ENCODE assay signal across 8 cellular contexts in genomic region chr11:126303623-126304456, GRCh38. TPM values are rescaled to one million over a fixed set of nuclear protein-coding genes. Genes with fewer than 3 reads are reported as not detected.
DNase-seq lines count a peak whose midpoint lies in the region; TF ChIP-seq lines count a peak whose summit lies in the region.

TSS of gene DCPS (plus strand) at chr11:126304060. CDS start at chr11:126304081, 21 bp downstream.

- no peaks in the 10 kb centered on the region for H3K9me3 ChIP-seq in ES-I3 (ENCODE audit: control insufficient read depth, insufficient read depth, low read length)
- no peaks in the 10 kb centered on the region for H3K9me3 ChIP-seq in neural cell (ENCODE audit: low read length)
- H3K9me3 ChIP-seq in stomach = no peaks in the 10 kb centered on the region

- TF ChIP-seq EP300 in neural cell (conservative IDR thresholded peaks at IDR 0.05; ENCODE audit: poor library complexity, severe bottlenecking) (peak; percentile 18), stomach (IDR thresholded peaks at IDR 0.05) (no peak)

- no peaks in the 10 kb centered on the region for H3K27me3 ChIP-seq in H7 (ENCODE audit: control insufficient read depth, insufficient read depth, low read length)
- no peaks in the 10 kb centered on the region for H3K27me3 ChIP-seq in neural cell (ENCODE audit: insufficient read depth, low read depth, low read length)
- no peaks in the 10 kb centered on the region for H3K27me3 ChIP-seq in stomach

- H2AFZ ChIP-seq in neural cell (ENCODE audit: low read depth, low read length) = peak within 1 kb of the TSS; percentile 95

- DNase-seq in H7 = peak; percentile 99
- DNase-seq in M059J (ENCODE audit: low read depth) = peak; percentile 88
- DNase-seq in SHP77 treated with DMSO at 0.1 percent for 48 hours (lab: John Stamatoyannopoulos, UW) = peak; percentile 91
- DNase-seq in activated gamma-delta T cell (lab: John Stamatoyannopoulos, UW) = peak; percentile 76
- DNase-seq in fibroblast of the conjunctiva (ENCODE audit: low read depth) = peak; percentile 80
- peak; percentile 92 for DNase-seq in stomach

- WGBS in stomach, 5 donors = 1 to 2% (median 1%) methylated on average over 60 to 61 of the region's 61 CpGs

- H3K9ac ChIP-seq in ES-I3 (ENCODE audit: low read depth, low read length) (peak within 1 kb of the TSS; percentile 86), neural cell (ENCODE audit: low read length) (peak within 1 kb of the TSS; percentile 87)

- H3K27ac ChIP-seq in neural cell (ENCODE audit: low read length) (peak within 1 kb of the TSS; percentile 95), stomach (peak within 1 kb of the TSS; percentile 89 to 95 (median 89))

- peak; percentile 47 for TF ChIP-seq RAD21 in neural cell (conservative IDR thresholded peaks at IDR 0.05)

- H3K36me3 ChIP-seq in ES-I3 (ENCODE audit: insufficient read depth, low read length) = no peaks in the 10 kb centered on the region
- H3K36me3 ChIP-seq in H7 (replicated peaks; ENCODE audit: control insufficient read depth, insufficient read depth, low read length) = no peaks in the 10 kb centered on the region; the same call in 1 of the 2 replicates
- H3K36me3 ChIP-seq in neural cell (ENCODE audit: insufficient read depth, low read length) = no peaks in the 10 kb centered on the region
- peaks cover 0 to 36% (median 31%) of the 10 kb centered on the region in 4 donors for H3K36me3 ChIP-seq in stomach

- H3F3A ChIP-seq in neural cell (ENCODE audit: insufficient read depth, low read length, poor library complexity, severe bottlenecking) = no peaks in the 10 kb centered on the region

- H3K79me2 ChIP-seq in neural cell (replicated peaks; ENCODE audit: insufficient read depth, low read length) = peaks cover 11% of the 10 kb centered on the region

- no peaks in the 10 kb centered on the region for H3K9me2 ChIP-seq in neural cell (ENCODE audit: insufficient read depth, low read length)

- H3K4me1 ChIP-seq in ES-I3 (ENCODE audit: insufficient read depth, low read length) (no peaks in the 10 kb centered on the region; the same call in 1 of the 2 replicates), stomach (peaks cover 7 to 26% (median 16%) of the 10 kb centered on the region in 4 donors)

- peak within 1 kb of the TSS; percentile 75 for H3K4me2 ChIP-seq in neural cell (ENCODE audit: low read length)

- intact Hi-C loops in stomach (cut with DNase I; ENCODE audit: low total_unique reads) = no loop called here

- peak within 1 kb of the TSS; percentile 65 for H3K4me3 ChIP-seq in H7 (ENCODE audit: insufficient read depth, low read depth, low read length)
- H3K4me3 ChIP-seq in neural cell (ENCODE audit: low read length) = peak within 1 kb of the TSS; percentile 74
- peak within 1 kb of the TSS; percentile 55 to 75 (median 64) for H3K4me3 ChIP-seq in stomach

- H4K20me1 ChIP-seq in neural cell (ENCODE audit: insufficient read depth) = no peaks in the 10 kb centered on the region

- TF ChIP-seq POLR2A in stomach (IDR thresholded peaks at IDR 0.05) = peak in 1 of 4 donors; percentile 71

- TF ChIP-seq CTCF in neural cell (IDR thresholded peaks at IDR 0.05; ENCODE audit: poor library complexity, severe bottlenecking) (no peak), stomach (IDR thresholded peaks at IDR 0.05) (no peak)

TF ChIP-seq in neural cell, 6 proteins besides CTCF, POLR2A, EP300 and RAD21:
- TF ChIP-seq POLR2AphosphoS5 (IDR thresholded peaks at IDR 0.05) (peak; percentile 82), EZH2 (IDR thresholded peaks at IDR 0.05; ENCODE audit: borderline replicate concordance, insufficient read depth, low read length, poor library complexity, severe bottlenecking) (no peak), TAF1 (IDR thresholded peaks at IDR 0.05; ENCODE audit: low read depth) (peak; percentile 91), SMC3 (conservative IDR thresholded peaks at IDR 0.05; ENCODE audit: poor library complexity) (peak; percentile 18), REST (IDR thresholded peaks at IDR 0.05; ENCODE audit: borderline replicate concordance) (peak; percentile 89), MXI1 (conservative IDR thresholded peaks at IDR 0.05; ENCODE audit: poor library complexity, severe bottlenecking) (peak; percentile 96)

RNA-seq across cellular contexts. Expression of gene DCPS, which starts in this region (rescaled TPM):
- total RNA-seq in H7 (2014; rRNA removed; shearing (Covaris generic)) = 21.4 TPM in 2 replicates
- total RNA-seq in M059J (2014; rRNA removed; shearing (Covaris generic)) = 20.0 and 27.8 TPM in 2 replicates
- 3.7 and 6.4 TPM in 2 replicates for polyA plus RNA-seq in neural cell
- 5.6 and 7.3 TPM in 2 replicates for polyA minus RNA-seq in neural cell
- 10 to 100 TPM in 2 of 5 donors, 1 to 10 TPM in 3; 1.8 to 60.3 (median 5.9) TPM for total RNA-seq in stomach
- polyA plus RNA-seq in stomach = 10 to 100 TPM; 10.5 to 21.2 (median 14.7) TPM

Comparison
In these comparisons a context has a peak if more than half of its experiments do, and no peak if none do; other contexts are left out.
1. Peak in every context shown above with its lines: DNase-seq, H3K4me3 ChIP-seq and H3K27ac ChIP-seq.